Comparison of ENCODE assay signal across 17 cellular contexts in genomic region chr7:148481147-148481526, GRCh38.
DNase-seq lines count a peak whose midpoint lies in the region; ATAC-seq, FAIRE-seq and TF ChIP-seq lines count a peak whose summit lies in the region.
"Had no signal": no experiment of that assay in that cellular context is flagged by ENCODE, and none has a peak within 500 bp of the region (broad histone marks: within the 10 kb centered on the region; RNA-seq: fewer than 3 reads in every experiment).

No MANE protein-coding gene starts in this region.

- peaks cover 9% of the 10 kb centered on the region for H3K4me1 Mint-ChIP-seq in T-helper 17 cell
- H3K4me1 Mint-ChIP-seq: CD14-positive monocyte had no signal

- H3K79me2 ChIP-seq in ACC112 (ENCODE audit: control insufficient read depth, insufficient read depth, low read length, unreplicated experiment) (no peaks in the 10 kb centered on the region), HepG2 (ENCODE audit: insufficient read depth, low read length) (no peaks in the 10 kb centered on the region), osteoblast (ENCODE audit: insufficient read depth, low read length) (no peaks in the 10 kb centered on the region)

- H3K4me3 ChIP-seq in ACC112 (ENCODE audit: low read depth, low read length) (peak overlapping the region; percentile 44), HepG2 (replicated peaks in 1 of 3; ENCODE audit: insufficient read depth in 1 of 3, low read depth in 2 of 3, low read length in 3 of 3) (no peak overlapping the region), osteoblast (ENCODE audit: insufficient read depth, low read length) (no peak overlapping the region)
- H3K4me3 ChIP-seq: GM23248 had no signal

- CTCF ChIA-PET in HepG2 (lab: Yijun Ruan, JAX; ENCODE audit: low intra/inter-chr PET ratio, low total read pairs) = no interaction called here

- TF ChIP-seq EP300 in HepG2 (IDR thresholded peaks at IDR 0.05; ENCODE audit: low read depth in 2 of 2, low read length in 2 of 2) (no peak), HepG2 (CRISPR knock-in tag; IDR thresholded peaks at IDR 0.05; ENCODE audit: borderline replicate concordance) (no peak)

- H3K27me3 ChIP-seq in ACC112 (ENCODE audit: insufficient read depth, low read length) = peaks cover 18% of the 10 kb centered on the region; the same call in 1 of the 2 replicates
- peaks cover 0 to 6% of the 10 kb centered on the region in 2 experiments; a peak in 1 of 5 replicates for H3K27me3 ChIP-seq in HepG2 (ENCODE audit: control insufficient read depth in 1 of 2, insufficient read depth in 2 of 2, low read length in 2 of 2)
- no peaks in the 10 kb centered on the region for H3K27me3 ChIP-seq in osteoblast (ENCODE audit: insufficient read depth, low read length)

- FAIRE-seq in HepG2 (lab: Jason Lieb, UNC) = no peak
- FAIRE-seq: A204.1 had no signal

- ATAC-seq in T-helper 17 cell = no peak
- ATAC-seq in HepG2 = no peak; the same call in 2 of the 3 replicates
- no peak for ATAC-seq in omental fat pad (ENCODE audit: low FRiP score)
- ATAC-seq in GM19351 (IDR thresholded peaks at IDR 0.05; ENCODE audit: unreplicated experiment) = no peak
- ATAC-seq in HG03097 (IDR thresholded peaks at IDR 0.05; ENCODE audit: low FRiP score, unreplicated experiment) = no peak
- no peak for ATAC-seq in GM21528 (IDR thresholded peaks at IDR 0.05; ENCODE audit: low FRiP score, unreplicated experiment)

- no TSS peak for BruUV-seq in HepG2 (replicated peaks; lab: Mats Ljungman, UMichigan)

- TF ChIP-seq CTCF in HepG2 (CRISPR knock-in tag; IDR thresholded peaks at IDR 0.05) (no peak), osteoblast (IDR thresholded peaks at IDR 0.05; ENCODE audit: extremely low read depth, low read depth, low read length) (no peak), omental fat pad (IDR thresholded peaks at IDR 0.05) (no peak)

- no peaks in the 10 kb centered on the region for H3K4me1 ChIP-seq in ACC112 (ENCODE audit: control insufficient read depth, insufficient read depth, low read length, unreplicated experiment)
- H3K4me1 ChIP-seq in HepG2 (ENCODE audit: insufficient read depth, low read length) = peaks cover 46% of the 10 kb centered on the region
- no peaks in the 10 kb centered on the region for H3K4me1 ChIP-seq in osteoblast (ENCODE audit: insufficient read depth, low read length)

- peak overlapping the region; percentile 35 for H2AFZ ChIP-seq in ACC112 (ENCODE audit: low read length, unreplicated experiment)
- H2AFZ ChIP-seq in HepG2 (ENCODE audit: low read length) = no peak overlapping the region
- H2AFZ ChIP-seq in osteoblast (ENCODE audit: low read length) = peak overlapping the region; percentile 65
- H2AFZ ChIP-seq: GM23248 had no signal

- DNase-seq in T-helper 17 cell (no peak), HepG2 (ENCODE audit: low spot score) (no peak), osteoblast (ENCODE audit: insufficient read length, low spot score, missing footprints) (no peak), omental fat pad (ENCODE audit: low spot score) (no peak)
- DNase-seq: DMS53, GM23248, HCEC 1CT, KG1, NCI-H1092, NCI-H2081 treated with DMSO at 0.1 percent for 48 hours, NCI-H510A treated with DMSO at 0.1 percent for 48 hours had no signal

- no peaks in the 10 kb centered on the region for H4K20me1 ChIP-seq in HepG2 (ENCODE audit: insufficient read depth, low read length)
- H4K20me1 ChIP-seq in osteoblast (ENCODE audit: insufficient read depth, low read length) = no peaks in the 10 kb centered on the region

- H3K36me3 ChIP-seq in ACC112 (ENCODE audit: insufficient read depth, low read length) (no peaks in the 10 kb centered on the region), HepG2 (replicated peaks in 1 of 2; ENCODE audit: control insufficient read depth in 1 of 2, insufficient read depth in 2 of 2, low read length in 2 of 2) (no peaks in the 10 kb centered on the region), osteoblast (ENCODE audit: insufficient read depth, low read length) (no peaks in the 10 kb centered on the region)

- peak overlapping the region; percentile 26 for H3K4me3 Mint-ChIP-seq in T-helper 17 cell
- H3K4me3 Mint-ChIP-seq: CD14-positive monocyte had no signal

- no peaks in the 10 kb centered on the region for H3K36me3 Mint-ChIP-seq in T-helper 17 cell (ENCODE audit: low read depth)
- H3K36me3 Mint-ChIP-seq: CD14-positive monocyte had no signal

- H3K4me2 ChIP-seq in HepG2 (ENCODE audit: low read depth, low read length) (peak overlapping the region; percentile 43), osteoblast (ENCODE audit: insufficient read depth, low read length) (peak overlapping the region; percentile 55)

- H3K27ac Mint-ChIP-seq in T-helper 17 cell = no peak overlapping the region
- H3K27ac Mint-ChIP-seq: CD14-positive monocyte had no signal

- H3K27me3 Mint-ChIP-seq in T-helper 17 cell = peaks cover 37% of the 10 kb centered on the region

- no peaks in the 10 kb centered on the region for H3K9me3 ChIP-seq in T-helper 17 cell (ENCODE audit: control insufficient read depth, low read length, poor library complexity, severe bottlenecking)
- no peaks in the 10 kb centered on the region for H3K9me3 ChIP-seq in HepG2 (ENCODE audit: low read length)
- H3K9me3 ChIP-seq in osteoblast (ENCODE audit: low read depth, low read length) = no peaks in the 10 kb centered on the region

- TF ChIP-seq RAD21 in HepG2 (CRISPR knock-in tag; IDR thresholded peaks at IDR 0.05) = no peak

- POLR2A ChIA-PET in HepG2 (lab: Yijun Ruan, JAX) = no interaction called here

- WGBS in HepG2 (ENCODE audit: low lambda C conversion rate) = 48% methylated on average over 3 of the region's 3 CpGs

- no peak overlapping the region for H3K9ac ChIP-seq in HepG2 (ENCODE audit: insufficient read depth, low read depth, low read length)
- H3K9ac ChIP-seq: GM23248 had no signal

- no peak overlapping the region for H3K27ac ChIP-seq in ACC112 (ENCODE audit: low read depth, low read length)
- no peak overlapping the region for H3K27ac ChIP-seq in HepG2 (ENCODE audit: extremely low read length, insufficient read depth, low read length)
- no peak overlapping the region for H3K27ac ChIP-seq in osteoblast (ENCODE audit: low read depth, low read length)
- H3K27ac ChIP-seq: GM23248 had no signal

- in situ Hi-C loops in HepG2 (cut with HindIII; ENCODE audit: extremely low pct_ligation_motif_present, low pct_unique_long_range_greater_than_20kb) = loop anchor here (10.0 kb wide), 1 partner anchor 216 kb away; no protein-coding TSS in a partner anchor

- no peak for TF ChIP-seq POLR2A in HepG2 (IDR thresholded peaks at IDR 0.05; ENCODE audit: insufficient read depth in 1 of 2, low read depth in 2 of 2, low read length in 2 of 2)

- intact Hi-C loops in HepG2 (cut with micrococcal nuclease; ENCODE audit: unreplicated experiment) = no loop called here

TF ChIP-seq in HepG2, 621 proteins besides CTCF, POLR2A, EP300 and RAD21:
- no peak for TF ChIP-seq MAF1 (CRISPR knock-in tag; IDR thresholded peaks at IDR 0.05; ENCODE audit: borderline replicate concordance)
- 0 out of 2 replicates have a peak, but pooled peaks have one; percentile 57 for TF ChIP-seq ZNF317 (CRISPR knock-in tag; IDR thresholded peaks at IDR 0.05)
